ENCODE assay signal across 8 cellular contexts in the genomic region with DNA sequence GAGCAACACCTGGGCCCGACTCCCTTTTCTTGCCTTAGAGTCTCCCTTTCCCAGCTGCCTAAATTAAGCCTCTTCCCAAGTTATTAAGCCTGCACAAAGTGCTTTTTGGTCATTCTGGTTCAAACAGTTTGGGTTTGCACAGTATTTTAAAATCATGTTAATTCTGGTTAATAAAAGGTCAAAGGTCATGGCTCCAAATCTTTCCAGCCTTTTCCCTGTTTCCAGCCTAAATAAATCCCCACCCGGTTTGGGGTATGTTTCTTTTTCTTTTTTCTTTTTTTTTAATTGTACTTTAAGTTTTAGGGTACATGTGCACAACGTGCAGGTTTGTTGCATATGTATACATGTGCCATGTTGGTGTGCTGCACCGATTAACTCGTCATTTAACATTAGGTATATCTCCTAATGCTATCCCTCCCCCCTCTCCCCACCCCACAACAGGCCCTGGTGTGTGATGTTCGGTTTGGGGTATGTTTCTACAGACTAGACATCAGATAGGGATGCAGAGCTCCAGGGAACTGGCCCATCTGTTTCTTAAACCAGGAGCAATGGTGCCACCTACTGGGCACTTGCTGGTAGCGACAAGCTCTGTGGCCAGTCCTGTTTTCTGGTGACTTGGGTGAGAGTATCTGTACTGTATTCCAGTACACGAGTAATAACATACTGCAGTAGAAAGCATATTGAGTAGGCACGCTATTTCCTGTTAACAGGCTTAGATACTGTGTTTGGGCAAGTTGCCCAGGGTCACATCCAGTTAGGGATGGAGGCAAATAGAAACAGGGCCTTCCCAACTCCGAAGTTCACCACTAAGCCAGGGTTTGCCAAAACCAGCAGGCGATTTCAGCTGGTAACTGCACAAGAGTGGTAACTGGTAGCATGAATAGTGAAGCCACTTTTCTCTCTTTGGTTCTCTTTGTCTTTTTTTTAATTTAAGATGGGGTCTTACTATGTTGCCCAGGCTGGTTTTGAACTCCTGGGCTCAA.
DNase-seq lines count a peak whose midpoint lies in the region; TF ChIP-seq lines count a peak whose summit lies in the region.

No MANE protein-coding gene starts in this region.

- H3K27me3 Mint-ChIP-seq in activated T-helper 2 cell treated with anti-CD3 and anti-CD28 coated beads, Interferon-gamma antibody, Interleukin-2, Interleukin-4, amounts not matched to agents 10 μg/mL and 5 μg/mL and 100 μg/mL, durations not matched to agents 14 hours and 24 hours and 36 hours (ENCODE audit: low read depth): no peaks in the 10 kb centered on the region

- H3K27ac Mint-ChIP-seq in activated T-helper 2 cell treated with anti-CD3 and anti-CD28 coated beads, Interferon-gamma antibody, Interleukin-2, Interleukin-4, amounts not matched to agents 10 μg/mL and 5 μg/mL and 100 μg/mL, durations not matched to agents 14 hours and 24 hours and 36 hours: no peak overlapping the region

- intact Hi-C loops in activated T-helper 2 cell treated with anti-CD3 and anti-CD28 coated beads, Interferon-gamma antibody, Interleukin-2, Interleukin-4, amounts not matched to agents 10 μg/mL and 5 μg/mL and 100 μg/mL, durations not matched to agents 14 hours and 24 hours and 36 hours (cut with micrococcal nuclease): loop anchor here (1.0 to 5.0 kb wide), 3 partner anchors 80 to 356 kb away; partner anchors contain the start of genes ELOVL3 and SUFU

- no peak overlapping the region for H3K4me3 ChIP-seq in foreskin fibroblast (ENCODE audit: low read depth in 1 of 2, low read length in 2 of 2)

- H3K9me3 Mint-ChIP-seq in activated T-helper 2 cell treated with anti-CD3 and anti-CD28 coated beads, Interferon-gamma antibody, Interleukin-2, Interleukin-4, amounts not matched to agents 10 μg/mL and 5 μg/mL and 100 μg/mL, durations not matched to agents 14 hours and 24 hours and 36 hours: no peaks in the 10 kb centered on the region

- TF ChIP-seq CTCF in LNCAP (IDR thresholded peaks at IDR 0.05): peak; percentile 92
- peak; percentile 88 for TF ChIP-seq CTCF in foreskin fibroblast (IDR thresholded peaks at IDR 0.05; ENCODE audit: low read depth, low read length)

- DNase-seq in AG20443 (ENCODE audit: low spot score): peak; percentile 93
- DNase-seq in GM19238 (ENCODE audit: insufficient read length, low spot score): peak; percentile 81
- DNase-seq in SHP77 (lab: John Stamatoyannopoulos, UW): peak; percentile 82 to 88
- DNase-seq in activated T-helper 2 cell treated with anti-CD3 and anti-CD28 coated beads, Interferon-gamma antibody, Interleukin-2, Interleukin-4, amounts not matched to agents 10 μg/mL and 5 μg/mL and 100 μg/mL, durations not matched to agents 14 hours and 24 hours and 36 hours (ENCODE audit: low spot score): peak; percentile 73
- DNase-seq in foreskin fibroblast: peak; percentile 83 to 95
- peak; percentile 65 for DNase-seq in non-pigmented ciliary epithelial cell (ENCODE audit: low read depth)
- DNase-seq in superior temporal gyrus (ENCODE audit: extremely low spot score): peak; percentile 98

- no peak overlapping the region for H3K4me3 Mint-ChIP-seq in activated T-helper 2 cell treated with anti-CD3 and anti-CD28 coated beads, Interferon-gamma antibody, Interleukin-2, Interleukin-4, amounts not matched to agents 10 μg/mL and 5 μg/mL and 100 μg/mL, durations not matched to agents 14 hours and 24 hours and 36 hours (ENCODE audit: low read depth)

- peaks cover 3% of the 10 kb centered on the region for H3K4me1 Mint-ChIP-seq in activated T-helper 2 cell treated with anti-CD3 and anti-CD28 coated beads, Interferon-gamma antibody, Interleukin-2, Interleukin-4, amounts not matched to agents 10 μg/mL and 5 μg/mL and 100 μg/mL, durations not matched to agents 14 hours and 24 hours and 36 hours (ENCODE audit: low read depth)

- H3K36me3 Mint-ChIP-seq in activated T-helper 2 cell treated with anti-CD3 and anti-CD28 coated beads, Interferon-gamma antibody, Interleukin-2, Interleukin-4, amounts not matched to agents 10 μg/mL and 5 μg/mL and 100 μg/mL, durations not matched to agents 14 hours and 24 hours and 36 hours (ENCODE audit: low read depth): no peaks in the 10 kb centered on the region
